In genomic region chr16:57256601-57257395, GRCh38 we compare ENCODE assay signal across 18 cellular contexts. TPM values are rescaled to one million over a fixed set of nuclear protein-coding genes. Genes with fewer than 3 reads are reported as not detected.
DNase-seq lines count a peak whose midpoint lies in the region; ATAC-seq and TF ChIP-seq lines count a peak whose summit lies in the region.
"Had no signal": no experiment of that assay in that cellular context is flagged by ENCODE, and none has a peak within 500 bp of the region (broad histone marks: within the 10 kb centered on the region; RNA-seq: fewer than 3 reads in every experiment).

No MANE protein-coding gene starts in this region.

- DNase-seq in activated naive CD8-positive, alpha-beta T cell treated with anti-CD3 and anti-CD28 coated beads, Interleukin-2, amount 10 ng/mL, durations not matched to agents 7 days and 5 days, result peak; percentile 18
- DNase-seq in activated naive CD8-positive, alpha-beta T cell treated with anti-CD3 and anti-CD28 coated beads, Interleukin-2, amount 50 U/mL, for 24 hours, result no peak
- DNase-seq in endothelial cell (ENCODE audit: low spot score) (no peak), neural progenitor cell (ENCODE audit: low spot score) (no peak), upper lobe of right lung (peak; percentile 52), NCI-H82 (lab: John Stamatoyannopoulos, UW) (no peak)
- no peak for DNase-seq in stimulated activated naive B cell treated with anti-CD40 and anti-IgM and Interleukin-4, amounts not matched to agents 10 μg/mL and 1 μg/mL and 100 μg/mL, for 72 hours
- DNase-seq: EL; H9; kidney glomerular epithelial cell; midbrain; nephron progenitor cell; small intestine; stimulated activated CD4-positive, alpha-beta T cell treated with anti-CD3 and anti-CD28 coated beads, Interleukin-4, amount 100 ng/mL, for 1 hour; T-helper 9 cell had no signal

- H2AFZ ChIP-seq in neural progenitor cell (replicated peaks), result no peak overlapping the region

- H3K4me2 ChIP-seq in neural progenitor cell, result no peak overlapping the region
- H3K4me2 ChIP-seq: BLaER1 treated with 17β-estradiol and CSF1 and Interleukin-3, amounts not matched to agents 10 nM and 100 nM had no signal

- TF ChIP-seq CTCF in endothelial cell (IDR thresholded peaks at IDR 0.05; ENCODE audit: unreplicated experiment), result no peak
- no peak for TF ChIP-seq CTCF in neural progenitor cell (IDR thresholded peaks at IDR 0.05)
- no peak for TF ChIP-seq CTCF in upper lobe of right lung (IDR thresholded peaks at IDR 0.05)

- no peaks in the 10 kb centered on the region for H4K20me1 ChIP-seq in neural progenitor cell (ENCODE audit: low read depth)
- H4K20me1 ChIP-seq: BLaER1 treated with 17β-estradiol and CSF1 and Interleukin-3, amounts not matched to agents 10 nM and 100 nM had no signal

- H3K4me3 ChIP-seq in neural progenitor cell (no peak overlapping the region), upper lobe of right lung (no peak overlapping the region)
- H3K4me3 ChIP-seq: BLaER1 treated with 17β-estradiol and CSF1 and Interleukin-3, amounts not matched to agents 10 nM and 100 nM had no signal

- H3K27me3 ChIP-seq in neural progenitor cell (no peaks in the 10 kb centered on the region), upper lobe of right lung (no peaks in the 10 kb centered on the region)
- H3K27me3 ChIP-seq: BLaER1 treated with 17β-estradiol and CSF1 and Interleukin-3, amounts not matched to agents 10 nM and 100 nM had no signal

- no peak overlapping the region for H3K4me3 Mint-ChIP-seq in activated naive CD8-positive, alpha-beta T cell treated with anti-CD3 and anti-CD28 coated beads, Interleukin-2, amount 10 ng/mL, durations not matched to agents 7 days and 5 days
- no peak overlapping the region for H3K4me3 Mint-ChIP-seq in activated naive CD8-positive, alpha-beta T cell treated with anti-CD3 and anti-CD28 coated beads, Interleukin-2, amount 50 U/mL, for 24 hours
- H3K4me3 Mint-ChIP-seq in endothelial cell (ENCODE audit: unreplicated experiment), result peak overlapping the region; percentile 49
- peak overlapping the region; percentile 57 for H3K4me3 Mint-ChIP-seq in neural progenitor cell
- no peak overlapping the region for H3K4me3 Mint-ChIP-seq in stimulated activated naive B cell treated with anti-CD40 and anti-IgM and Interleukin-4, amounts not matched to agents 10 μg/mL and 1 μg/mL and 100 μg/mL, for 72 hours
- H3K4me3 Mint-ChIP-seq: H9, nephron progenitor cell had no signal

- H3K27ac ChIP-seq in neural progenitor cell (no peak overlapping the region), upper lobe of right lung (no peak overlapping the region)
- H3K27ac ChIP-seq: BLaER1 treated with 17β-estradiol and CSF1 and Interleukin-3, amounts not matched to agents 10 nM and 100 nM had no signal

- H3K27ac Mint-ChIP-seq in activated naive CD8-positive, alpha-beta T cell treated with anti-CD3 and anti-CD28 coated beads, Interleukin-2, amount 10 ng/mL, durations not matched to agents 7 days and 5 days, result no peak overlapping the region
- H3K27ac Mint-ChIP-seq in activated naive CD8-positive, alpha-beta T cell treated with anti-CD3 and anti-CD28 coated beads, Interleukin-2, amount 50 U/mL, for 24 hours, result no peak overlapping the region
- H3K27ac Mint-ChIP-seq in endothelial cell (ENCODE audit: unreplicated experiment) (peak overlapping the region; percentile 15), neural progenitor cell (peak overlapping the region; percentile 42)
- H3K27ac Mint-ChIP-seq in stimulated activated naive B cell treated with anti-CD40 and anti-IgM and Interleukin-4, amounts not matched to agents 10 μg/mL and 1 μg/mL and 100 μg/mL, for 72 hours, result no peak overlapping the region
- H3K27ac Mint-ChIP-seq: nephron progenitor cell had no signal

- peaks cover 10% of the 10 kb centered on the region for H3K4me1 Mint-ChIP-seq in activated naive CD8-positive, alpha-beta T cell treated with anti-CD3 and anti-CD28 coated beads, Interleukin-2, amount 10 ng/mL, durations not matched to agents 7 days and 5 days
- peaks cover 16% of the 10 kb centered on the region for H3K4me1 Mint-ChIP-seq in activated naive CD8-positive, alpha-beta T cell treated with anti-CD3 and anti-CD28 coated beads, Interleukin-2, amount 50 U/mL, for 24 hours
- peaks cover 21% of the 10 kb centered on the region for H3K4me1 Mint-ChIP-seq in endothelial cell (ENCODE audit: unreplicated experiment)
- H3K4me1 Mint-ChIP-seq in neural progenitor cell, result peaks cover 30% of the 10 kb centered on the region
- peaks cover 5 to 10% of the 10 kb centered on the region in 2 donors for H3K4me1 Mint-ChIP-seq in stimulated activated naive B cell treated with anti-CD40 and anti-IgM and Interleukin-4, amounts not matched to agents 10 μg/mL and 1 μg/mL and 100 μg/mL, for 72 hours

- H3K9ac ChIP-seq in neural progenitor cell, result no peak overlapping the region
- H3K9ac ChIP-seq: BLaER1 treated with 17β-estradiol and CSF1 and Interleukin-3, amounts not matched to agents 10 nM and 100 nM had no signal

- H3K9me3 ChIP-seq in neural progenitor cell (ENCODE audit: low read depth), result no peaks in the 10 kb centered on the region
- no peaks in the 10 kb centered on the region for H3K9me3 ChIP-seq in upper lobe of right lung

- H3K4me1 ChIP-seq in neural progenitor cell, result peaks cover 16% of the 10 kb centered on the region
- peaks cover 15% of the 10 kb centered on the region for H3K4me1 ChIP-seq in upper lobe of right lung

- no peaks in the 10 kb centered on the region for H3K27me3 Mint-ChIP-seq in activated naive CD8-positive, alpha-beta T cell treated with anti-CD3 and anti-CD28 coated beads, Interleukin-2, amount 10 ng/mL, durations not matched to agents 7 days and 5 days
- no peaks in the 10 kb centered on the region for H3K27me3 Mint-ChIP-seq in activated naive CD8-positive, alpha-beta T cell treated with anti-CD3 and anti-CD28 coated beads, Interleukin-2, amount 50 U/mL, for 24 hours
- peaks cover 2% of the 10 kb centered on the region for H3K27me3 Mint-ChIP-seq in endothelial cell (ENCODE audit: unreplicated experiment)
- peaks cover 4% of the 10 kb centered on the region for H3K27me3 Mint-ChIP-seq in neural progenitor cell (ENCODE audit: insufficient read depth, low read depth)
- no peaks in the 10 kb centered on the region for H3K27me3 Mint-ChIP-seq in stimulated activated naive B cell treated with anti-CD40 and anti-IgM and Interleukin-4, amounts not matched to agents 10 μg/mL and 1 μg/mL and 100 μg/mL, for 72 hours

- no peaks in the 10 kb centered on the region for H3K36me3 ChIP-seq in neural progenitor cell
- peaks cover 56% of the 10 kb centered on the region for H3K36me3 ChIP-seq in upper lobe of right lung

- peaks cover 22% of the 10 kb centered on the region for H3F3A ChIP-seq in neural progenitor cell (ENCODE audit: low read depth)

- no peak for ATAC-seq in activated naive CD8-positive, alpha-beta T cell treated with anti-CD3 and anti-CD28 coated beads, Interleukin-2, amount 10 ng/mL, durations not matched to agents 7 days and 5 days (ENCODE audit: low read depth)
- no peak for ATAC-seq in activated naive CD8-positive, alpha-beta T cell treated with anti-CD3 and anti-CD28 coated beads, Interleukin-2, amount 50 U/mL, for 24 hours
- ATAC-seq in upper lobe of right lung, result no peak
- ATAC-seq in stimulated activated naive B cell treated with anti-CD40 and anti-IgM and Interleukin-4, amounts not matched to agents 10 μg/mL and 1 μg/mL and 100 μg/mL, for 72 hours (replicated peaks), result no peak
- ATAC-seq in HG03571 (IDR thresholded peaks at IDR 0.05; ENCODE audit: unreplicated experiment), result no peak
- ATAC-seq: SK-N-SH treated with all-trans-retinoic acid at 6 μM for 48 hours had no signal

- intact Hi-C loops in upper lobe of right lung (cut with DNase I), result no loop called here

- peaks cover 14% of the 10 kb centered on the region for H3K36me3 Mint-ChIP-seq in activated naive CD8-positive, alpha-beta T cell treated with anti-CD3 and anti-CD28 coated beads, Interleukin-2, amount 10 ng/mL, durations not matched to agents 7 days and 5 days
- peaks cover 10% of the 10 kb centered on the region for H3K36me3 Mint-ChIP-seq in activated naive CD8-positive, alpha-beta T cell treated with anti-CD3 and anti-CD28 coated beads, Interleukin-2, amount 50 U/mL, for 24 hours (ENCODE audit: low read depth)
- H3K36me3 Mint-ChIP-seq in endothelial cell (ENCODE audit: low read depth, unreplicated experiment) (peaks cover 14% of the 10 kb centered on the region), neural progenitor cell (peaks cover 15% of the 10 kb centered on the region)
- H3K36me3 Mint-ChIP-seq in stimulated activated naive B cell treated with anti-CD40 and anti-IgM and Interleukin-4, amounts not matched to agents 10 μg/mL and 1 μg/mL and 100 μg/mL, for 72 hours, result peaks cover 17 to 18% of the 10 kb centered on the region in 2 donors

- POLR2A ChIA-PET in activated naive CD8-positive, alpha-beta T cell treated with anti-CD3 and anti-CD28 coated beads, Interleukin-2, amount 10 ng/mL, durations not matched to agents 7 days and 5 days (lab: Charles Lee), result interaction anchor here (1.0 kb wide), 1 partner anchor 11 kb away, joined by 3 read pairs; the partner anchor contains the start of gene ARL2BP

- H3K79me2 ChIP-seq in neural progenitor cell (ENCODE audit: low read depth), result no peaks in the 10 kb centered on the region

- no peaks in the 10 kb centered on the region for H3K9me3 Mint-ChIP-seq in activated naive CD8-positive, alpha-beta T cell treated with anti-CD3 and anti-CD28 coated beads, Interleukin-2, amount 10 ng/mL, durations not matched to agents 7 days and 5 days
- no peaks in the 10 kb centered on the region for H3K9me3 Mint-ChIP-seq in activated naive CD8-positive, alpha-beta T cell treated with anti-CD3 and anti-CD28 coated beads, Interleukin-2, amount 50 U/mL, for 24 hours
- H3K9me3 Mint-ChIP-seq in endothelial cell (ENCODE audit: unreplicated experiment) (no peaks in the 10 kb centered on the region), neural progenitor cell (no peaks in the 10 kb centered on the region)
- peaks cover 4% of the 10 kb centered on the region in 2 donors for H3K9me3 Mint-ChIP-seq in stimulated activated naive B cell treated with anti-CD40 and anti-IgM and Interleukin-4, amounts not matched to agents 10 μg/mL and 1 μg/mL and 100 μg/mL, for 72 hours

RNA-seq across cellular contexts. Expression of gene ARL2BP, which starts 11.7 kb away (rescaled TPM):
- 10 to 100 TPM; 34.9 to 37.9 TPM for total RNA-seq in activated naive CD8-positive, alpha-beta T cell treated with anti-CD3 and anti-CD28 coated beads, Interleukin-2, amount 10 ng/mL, durations not matched to agents 7 days and 5 days
- total RNA-seq in endothelial cell (ENCODE audit: unreplicated experiment), result 46.7 TPM
- total RNA-seq in neural progenitor cell (ENCODE audit: low replicate concordance), result 36.1 and 41.5 TPM in 2 replicates
- total RNA-seq in upper lobe of right lung, result 60.0 TPM

RNA-seq across cellular contexts. Expression of gene PLLP, which starts 27.7 kb away (rescaled TPM):
- total RNA-seq in activated naive CD8-positive, alpha-beta T cell treated with anti-CD3 and anti-CD28 coated beads, Interleukin-2, amount 10 ng/mL, durations not matched to agents 7 days and 5 days, result under 1 TPM; 0.08 to 0.26 TPM
- total RNA-seq in endothelial cell (ENCODE audit: unreplicated experiment), result 3.3 TPM
- 0.86 and 1.6 TPM in 2 replicates for total RNA-seq in neural progenitor cell (ENCODE audit: low replicate concordance)
- 104 TPM for total RNA-seq in upper lobe of right lung

Comparison
In these comparisons a context has a peak if more than half of its experiments do, and no peak if none do; other contexts are left out.
1. DNase-seq: peak in activated naive CD8-positive, alpha-beta T cell treated with anti-CD3 and anti-CD28 coated beads, Interleukin-2, amount 10 ng/mL, durations not matched to agents 7 days and 5 days (single experiment) and upper lobe of right lung (single experiment); none in activated naive CD8-positive, alpha-beta T cell treated with anti-CD3 and anti-CD28 coated beads, Interleukin-2, amount 50 U/mL, for 24 hours (single experiment), endothelial cell (single experiment), neural progenitor cell (single experiment), NCI-H82 (single experiment) and stimulated activated naive B cell treated with anti-CD40 and anti-IgM and Interleukin-4, amounts not matched to agents 10 μg/mL and 1 μg/mL and 100 μg/mL, for 72 hours (single experiment).
2. H3K27ac Mint-ChIP-seq: peak in endothelial cell (single experiment) and neural progenitor cell (single experiment); none in activated naive CD8-positive, alpha-beta T cell treated with anti-CD3 and anti-CD28 coated beads, Interleukin-2, amount 10 ng/mL, durations not matched to agents 7 days and 5 days (single experiment), activated naive CD8-positive, alpha-beta T cell treated with anti-CD3 and anti-CD28 coated beads, Interleukin-2, amount 50 U/mL, for 24 hours (single experiment) and stimulated activated naive B cell treated with anti-CD40 and anti-IgM and Interleukin-4, amounts not matched to agents 10 μg/mL and 1 μg/mL and 100 μg/mL, for 72 hours (single experiment).
3. H3K4me3 Mint-ChIP-seq: peak in endothelial cell (single experiment) and neural progenitor cell (single experiment); none in activated naive CD8-positive, alpha-beta T cell treated with anti-CD3 and anti-CD28 coated beads, Interleukin-2, amount 10 ng/mL, durations not matched to agents 7 days and 5 days (single experiment), activated naive CD8-positive, alpha-beta T cell treated with anti-CD3 and anti-CD28 coated beads, Interleukin-2, amount 50 U/mL, for 24 hours (single experiment) and stimulated activated naive B cell treated with anti-CD40 and anti-IgM and Interleukin-4, amounts not matched to agents 10 μg/mL and 1 μg/mL and 100 μg/mL, for 72 hours (0 of 2).
4. RNA of gene PLLP, which starts 27.7 kb away (total RNA-seq): 104 TPM in upper lobe of right lung (single experiment); 3.3 TPM in endothelial cell (single experiment), 0.86 to 1.6 TPM in neural progenitor cell and 0.08 to 0.26 TPM in activated naive CD8-positive, alpha-beta T cell treated with anti-CD3 and anti-CD28 coated beads, Interleukin-2, amount 10 ng/mL, durations not matched to agents 7 days and 5 days; every median in the first group is over 10 times any median in the second.